ENCODE assay signal across 19 cellular contexts in genomic region chr3:46715507-46716175, GRCh38. TPM values are rescaled to one million over a fixed set of nuclear protein-coding genes. Genes with fewer than 3 reads are reported as not detected.
A peak's percentile ranks its signal among the peaks of the same experiment; 100 is the strongest.
DNase-seq lines count a peak whose midpoint lies in the region; ATAC-seq and TF ChIP-seq lines count a peak whose summit lies in the region.
"Had no signal": no experiment of that assay in that cellular context is flagged by ENCODE, and none has a peak within 500 bp of the region (broad histone marks: within the 10 kb centered on the region; RNA-seq: fewer than 3 reads in every experiment).

No MANE protein-coding gene starts in this region.

- no peak overlapping the region for H3K4me3 Mint-ChIP-seq in osteocyte (ENCODE audit: unreplicated experiment)
- H3K4me3 Mint-ChIP-seq: CD4-positive, alpha-beta T cell; H9; IgD-negative memory B cell had no signal

- no peak overlapping the region for H3K4me3 ChIP-seq in aorta (ENCODE audit: low read length in 2 of 2)

- WGBS in aorta, 2 donors, result 90 to 93% methylated on average over 11 of the region's 11 CpGs

- H3K4me1 ChIP-seq in aorta (ENCODE audit: control insufficient read depth in 1 of 2, insufficient read depth in 2 of 2, low read length in 2 of 2), result no peaks in the 10 kb centered on the region

- no peaks in the 10 kb centered on the region for H3K4me1 Mint-ChIP-seq in osteocyte (ENCODE audit: unreplicated experiment)

- ATAC-seq in aorta (ENCODE audit: low FRiP score) (no peak), HG03460 (IDR thresholded peaks at IDR 0.05; ENCODE audit: unreplicated experiment) (no peak)

- peak; percentile 1 for DNase-seq in stimulated activated CD4-positive, alpha-beta T cell treated with anti-CD3 and anti-CD28 coated beads, Interleukin-4, amount 100 ng/mL, for 24 hours
- no peak for DNase-seq in stimulated activated CD4-positive, alpha-beta T cell treated with anti-CD3 and anti-CD28 coated beads, Interleukin-2, amount 100 ng/mL, for 24 hours
- DNase-seq in ecto neural progenitor cell (ENCODE audit: low spot score) (peak; percentile 37), osteocyte (ENCODE audit: extremely low spot score, unreplicated experiment) (peak; percentile 72), aorta (peak; percentile 29 to 41), NCI-H1048 (lab: John Stamatoyannopoulos, UW) (no peak), SIG-M5 (lab: John Stamatoyannopoulos, UW) (no peak)
- DNase-seq: Calu3, DMS79 treated with DMSO at 0.1 percent for 48 hours, GF-D8, NCI-H1417 treated with DMSO at 0.1 percent for 48 hours, NCI-H2029 treated with DMSO at 0.1 percent for 48 hours, NCI-H510A, NCI-H82 had no signal

- H3K27ac ChIP-seq in aorta (ENCODE audit: low read depth in 1 of 2, low read length in 2 of 2), result no peak overlapping the region

- no peak for TF ChIP-seq CTCF in osteocyte (IDR thresholded peaks at IDR 0.05)

- no peaks in the 10 kb centered on the region for H3K27me3 ChIP-seq in aorta (ENCODE audit: control insufficient read depth in 1 of 2, insufficient read depth in 2 of 2, low read length in 1 of 2)

- H3K9me3 Mint-ChIP-seq in osteocyte (ENCODE audit: unreplicated experiment), result no peaks in the 10 kb centered on the region
- H3K9me3 Mint-ChIP-seq: CD4-positive, alpha-beta T cell; H9; IgD-negative memory B cell had no signal

- intact Hi-C loops in aorta (cut with DNase I), result no loop called here

- no peak overlapping the region for H3K27ac Mint-ChIP-seq in osteocyte (ENCODE audit: unreplicated experiment)
- H3K27ac Mint-ChIP-seq: CD4-positive, alpha-beta T cell; H9 had no signal

- H3K36me3 ChIP-seq in aorta (ENCODE audit: control insufficient read depth in 1 of 2, insufficient read depth in 2 of 2, low read length in 1 of 2), result no peaks in the 10 kb centered on the region

- H3K27me3 Mint-ChIP-seq in osteocyte (ENCODE audit: unreplicated experiment), result peaks cover 27% of the 10 kb centered on the region

- no peaks in the 10 kb centered on the region for H3K9me3 ChIP-seq in aorta (ENCODE audit: control insufficient read depth, low read length)

- no peaks in the 10 kb centered on the region for H3K36me3 Mint-ChIP-seq in osteocyte (ENCODE audit: unreplicated experiment)

RNA-seq across cellular contexts. Expression of gene PRSS50, which starts 2.0 kb away (rescaled TPM):
- total RNA-seq in osteocyte (not detected in 2 replicates), aorta (not detected)
- under 1 TPM in 1 of 2 donors, not detected in 1; 0.31 TPM for polyA plus RNA-seq in aorta
- total RNA-seq: Calu3; CD4-positive, alpha-beta T cell; LHCN-M2 had no signal
- polyA plus RNA-seq: IgD-negative memory B cell had no signal

RNA-seq across cellular contexts. Expression of gene TMIE, which starts 14.4 kb away (rescaled TPM):
- total RNA-seq in osteocyte, result not detected in 2 replicates
- under 1 TPM; 0.55 to 0.99 TPM for total RNA-seq in aorta
- polyA plus RNA-seq in aorta, result under 1 TPM; 0.75 to 1.00 TPM
- total RNA-seq: LHCN-M2 had no signal
- polyA plus RNA-seq: IgD-negative memory B cell had no signal

RNA-seq across cellular contexts. Expression of gene ALS2CL, which starts 22.2 kb away (rescaled TPM):
- total RNA-seq in osteocyte (0.99 and 1.4 TPM in 2 replicates), aorta (10 to 100 TPM; 21.0 to 28.7 TPM)
- 10 to 100 TPM in 1 of 2 donors, 1 to 10 TPM in 1; 3.8 to 40.7 TPM for polyA plus RNA-seq in aorta

Comparison
In these comparisons a context has a peak if more than half of its experiments do, and no peak if none do; other contexts are left out.
1. DNase-seq: peak in stimulated activated CD4-positive, alpha-beta T cell treated with anti-CD3 and anti-CD28 coated beads, Interleukin-4, amount 100 ng/mL, for 24 hours (single experiment), ecto neural progenitor cell (single experiment), osteocyte (single experiment) and aorta (2 of 2); none in stimulated activated CD4-positive, alpha-beta T cell treated with anti-CD3 and anti-CD28 coated beads, Interleukin-2, amount 100 ng/mL, for 24 hours (0 of 2), NCI-H1048 (single experiment) and SIG-M5 (single experiment).